In genomic region chr1:8118031-8118451, GRCh38 we compare ENCODE assay signal across 13 cellular contexts.
DNase-seq lines count a peak whose midpoint lies in the region; ATAC-seq and TF ChIP-seq lines count a peak whose summit lies in the region.
"Had no signal": no experiment of that assay in that cellular context is flagged by ENCODE, and none has a peak within 500 bp of the region (broad histone marks: within the 10 kb centered on the region; RNA-seq: fewer than 3 reads in every experiment).

No MANE protein-coding gene starts in this region.

- 59 to 69% methylated on average over 6 to 7 of the region's 7 CpGs for WGBS in endodermal cell (ENCODE audit: insufficient coverage in 1 of 2, insufficient read length in 1 of 2), 2 experiments

- no peak for ATAC-seq in Right ventricle myocardium inferior
- ATAC-seq: stimulated activated naive CD8-positive, alpha-beta T cell treated with anti-CD3 and anti-CD28 coated beads, Interleukin-15, amount 100 ng/mL, for 72 hours had no signal

- no peak for TF ChIP-seq CTCF in left ventricle myocardium inferior (IDR thresholded peaks at IDR 0.05; ENCODE audit: borderline replicate concordance)
- TF ChIP-seq CTCF in endodermal cell (conservative IDR thresholded peaks at IDR 0.05), result no peak
- no peak for TF ChIP-seq CTCF in nephron progenitor cell (IDR thresholded peaks at IDR 0.05)
- no peak for TF ChIP-seq CTCF in vagina (IDR thresholded peaks at IDR 0.05)

- H3K4me1 ChIP-seq in left ventricle myocardium inferior (peaks cover 62% of the 10 kb centered on the region), endodermal cell (ENCODE audit: control insufficient read depth, insufficient read depth, low read length) (peaks cover 5% of the 10 kb centered on the region), vagina (peaks cover 73% of the 10 kb centered on the region)

- TF ChIP-seq POLR2A in vagina (IDR thresholded peaks at IDR 0.05), result no peak

- DNase-seq in left ventricle myocardium inferior (no peak), Right ventricle myocardium inferior (ENCODE audit: missing footprints) (no peak), endodermal cell (peak; percentile 77), nephron progenitor cell (no peak), vagina (ENCODE audit: extremely low spot score in 2 of 2) (no peak), activated T-cell treated with anti-CD3 and anti-CD28 coated beads for 4 hours (no peak), retina (no peak)
- no peak for DNase-seq in stimulated activated CD4-positive, alpha-beta T cell treated with anti-CD3 and anti-CD28 coated beads, Interleukin-4, amount 100 ng/mL, for 4 hours
- DNase-seq: ACHN; DMS53; NCI-H524 treated with DMSO at 0.1 percent for 48 hours; SHP77 treated with DMSO at 0.1 percent for 48 hours; stimulated activated naive CD8-positive, alpha-beta T cell treated with anti-CD3 and anti-CD28 coated beads, Interleukin-15, amount 100 ng/mL, for 72 hours had no signal

- H3K9me3 Mint-ChIP-seq in endodermal cell (no peaks in the 10 kb centered on the region), nephron progenitor cell (peaks cover 2% of the 10 kb centered on the region)
- H3K9me3 Mint-ChIP-seq: stimulated activated naive CD8-positive, alpha-beta T cell treated with anti-CD3 and anti-CD28 coated beads, Interleukin-15, amount 100 ng/mL, for 72 hours had no signal

- H3K4me3 Mint-ChIP-seq in endodermal cell (no peak overlapping the region), nephron progenitor cell (no peak overlapping the region)
- H3K4me3 Mint-ChIP-seq: stimulated activated naive CD8-positive, alpha-beta T cell treated with anti-CD3 and anti-CD28 coated beads, Interleukin-15, amount 100 ng/mL, for 72 hours had no signal

- H3K4me3 ChIP-seq in left ventricle myocardium inferior (peak overlapping the region; percentile 0), endodermal cell (ENCODE audit: low read length) (no peak overlapping the region), vagina (no peak overlapping the region)

- H3K9me3 ChIP-seq in left ventricle myocardium inferior (replicated peaks), result no peaks in the 10 kb centered on the region
- peaks cover 2% of the 10 kb centered on the region for H3K9me3 ChIP-seq in endodermal cell (ENCODE audit: control insufficient read depth, low read length)
- H3K9me3 ChIP-seq in vagina, result no peaks in the 10 kb centered on the region

- intact Hi-C loops in left ventricle myocardium inferior (cut with micrococcal nuclease), result no loop called here
- intact Hi-C loops in Right ventricle myocardium inferior (cut with DNase I), result loop anchor here (5.0 kb wide), 2 partner anchors 36 to 99 kb away; no protein-coding TSS in a partner anchor
- intact Hi-C loops in vagina (cut with DNase I), result loop anchor here (10.0 kb wide), 1 partner anchor 83 kb away; no protein-coding TSS in a partner anchor

- peak overlapping the region; percentile 88 for H3K27ac ChIP-seq in left ventricle myocardium inferior (replicated peaks)
- H3K27ac ChIP-seq in endodermal cell (ENCODE audit: low read depth, low read length), result no peak overlapping the region
- peak overlapping the region; percentile 84 for H3K27ac ChIP-seq in vagina

- H3K4me1 Mint-ChIP-seq in endodermal cell (peaks cover 48% of the 10 kb centered on the region), nephron progenitor cell (peaks cover 78% of the 10 kb centered on the region)

- peak overlapping the region; percentile 90 for H3K27ac Mint-ChIP-seq in endodermal cell
- H3K27ac Mint-ChIP-seq in nephron progenitor cell, result peak overlapping the region; percentile 4
- H3K27ac Mint-ChIP-seq: stimulated activated naive CD8-positive, alpha-beta T cell treated with anti-CD3 and anti-CD28 coated beads, Interleukin-15, amount 100 ng/mL, for 72 hours had no signal

- no peaks in the 10 kb centered on the region for H3K27me3 ChIP-seq in left ventricle myocardium inferior (ENCODE audit: low read depth)
- no peaks in the 10 kb centered on the region for H3K27me3 ChIP-seq in endodermal cell (ENCODE audit: control insufficient read depth, insufficient read depth, low read length, poor library complexity, severe bottlenecking)
- H3K27me3 ChIP-seq in vagina, result no peaks in the 10 kb centered on the region

- no peak overlapping the region for H3K9ac ChIP-seq in endodermal cell (ENCODE audit: extremely low read depth, low read length, poor library complexity, severe bottlenecking)

- H3K36me3 Mint-ChIP-seq in endodermal cell (ENCODE audit: low read depth) (no peaks in the 10 kb centered on the region), nephron progenitor cell (ENCODE audit: low read depth) (peaks cover under 1% of the 10 kb centered on the region)

- H3K27me3 Mint-ChIP-seq in endodermal cell (ENCODE audit: insufficient read depth) (no peaks in the 10 kb centered on the region), nephron progenitor cell (ENCODE audit: low read depth, poor library complexity) (peaks cover 4% of the 10 kb centered on the region)

- H3K36me3 ChIP-seq in left ventricle myocardium inferior, result no peaks in the 10 kb centered on the region
- no peaks in the 10 kb centered on the region for H3K36me3 ChIP-seq in endodermal cell (ENCODE audit: control insufficient read depth, insufficient read depth, low read length)
- H3K36me3 ChIP-seq in vagina, result no peaks in the 10 kb centered on the region
